6 cellular contexts compared by ENCODE assay signal in genomic region chr12:68443695-68444094, GRCh38.
DNase-seq lines count a peak whose midpoint lies in the region; ATAC-seq and TF ChIP-seq lines count a peak whose summit lies in the region.
"Not testable (repeated sequence)": the region's sequence is repeated elsewhere in the genome, so short reads cannot be mapped to it uniquely, and the experiment has no call there.

No MANE protein-coding gene starts in this region.

- not testable (repeated sequence) for ATAC-seq in activated B cell treated with CpG ODN at 0.5 μM for 24 hours (ENCODE audit: low read depth); activated T-helper 17 cell treated with anti-CD3 and anti-CD28 coated beads, Interleukin-2, amount 50 U/mL, for 72 hours (replicated peaks); effector memory CD8-positive, alpha-beta T cell (replicated peaks); memory B cell (ENCODE audit: low read depth)

- H4K20me1 ChIP-seq in neural progenitor cell (ENCODE audit: low read depth) = not testable (repeated sequence)

- peaks cover 45% of the 10 kb centered on the region for H3K4me1 Mint-ChIP-seq in Caco-2 (ENCODE audit: low read depth, unreplicated experiment)
- H3K4me1 Mint-ChIP-seq in activated B cell treated with CpG ODN at 0.5 μM for 24 hours = peaks cover 70% of the 10 kb centered on the region
- peaks cover 50% of the 10 kb centered on the region for H3K4me1 Mint-ChIP-seq in activated T-helper 17 cell treated with anti-CD3 and anti-CD28 coated beads, Interleukin-2, amount 50 U/mL, for 72 hours
- peaks cover 65 to 81% of the 10 kb centered on the region in 2 donors for H3K4me1 Mint-ChIP-seq in effector memory CD8-positive, alpha-beta T cell (ENCODE audit: low read depth in 2 of 2)
- H3K4me1 Mint-ChIP-seq in memory B cell = peaks cover 34% of the 10 kb centered on the region
- H3K4me1 Mint-ChIP-seq in neural progenitor cell = peaks cover 38% of the 10 kb centered on the region

- CTCF ChIA-PET in Caco-2 (lab: Charles Lee); activated B cell treated with CpG ODN at 0.5 μM for 24 hours (lab: Charles Lee): not testable (repeated sequence)

- POLR2A ChIA-PET in Caco-2 (lab: Charles Lee); activated B cell treated with CpG ODN at 0.5 μM for 24 hours (lab: Charles Lee): not testable (repeated sequence)

- peaks cover 34% of the 10 kb centered on the region for H3F3A ChIP-seq in neural progenitor cell (ENCODE audit: low read depth)

- not testable (repeated sequence) for BruUV-seq in Caco-2 (replicated peaks; lab: Mats Ljungman, UMichigan)

- H3K4me3 ChIP-seq in Caco-2 (ENCODE audit: low read depth, low read length); neural progenitor cell: not testable (repeated sequence)

- not testable (repeated sequence) for H3K9me3 ChIP-seq in Caco-2
- peaks cover 14% of the 10 kb centered on the region for H3K9me3 ChIP-seq in neural progenitor cell (ENCODE audit: low read depth)

- not testable (repeated sequence) for H3K79me2 ChIP-seq in neural progenitor cell (ENCODE audit: low read depth)

- H3K4me1 ChIP-seq in Caco-2 (peaks cover 35% of the 10 kb centered on the region), neural progenitor cell (peaks cover 43% of the 10 kb centered on the region)

- H3K36me3 ChIP-seq in Caco-2 (ENCODE audit: control insufficient read depth, insufficient read depth, low read length); neural progenitor cell: not testable (repeated sequence)

- H3K27me3 ChIP-seq in Caco-2 (replicated peaks; ENCODE audit: control insufficient read depth, insufficient read depth, low read length); neural progenitor cell: not testable (repeated sequence)

- intact Hi-C loops in Caco-2 (cut with micrococcal nuclease; ENCODE audit: unreplicated experiment); activated B cell treated with CpG ODN at 0.5 μM for 24 hours (cut with micrococcal nuclease): not testable (repeated sequence)

- H3K9ac ChIP-seq in neural progenitor cell = not testable (repeated sequence)

- not testable (repeated sequence) for DNase-seq in Caco-2; activated B cell treated with CpG ODN at 0.5 μM for 24 hours; effector memory CD8-positive, alpha-beta T cell; memory B cell (ENCODE audit: low spot score in 2 of 2); neural progenitor cell (ENCODE audit: low spot score)

- not testable (repeated sequence) for H3K4me2 ChIP-seq in neural progenitor cell

- peak overlapping the region; percentile 63 for H3K27ac Mint-ChIP-seq in Caco-2 (ENCODE audit: unreplicated experiment)
- not testable (repeated sequence) for H3K27ac Mint-ChIP-seq in activated B cell treated with CpG ODN at 0.5 μM for 24 hours, neural progenitor cell
- H3K27ac Mint-ChIP-seq in activated T-helper 17 cell treated with anti-CD3 and anti-CD28 coated beads, Interleukin-2, amount 50 U/mL, for 72 hours = peak overlapping the region; percentile 10
- peak overlapping the region; percentile 25 to 95 for H3K27ac Mint-ChIP-seq in effector memory CD8-positive, alpha-beta T cell
- peak overlapping the region; percentile 83 for H3K27ac Mint-ChIP-seq in memory B cell

- not testable (repeated sequence) for TF ChIP-seq CTCF in Caco-2 (IDR thresholded peaks at IDR 0.05; ENCODE audit: insufficient read depth in 1 of 2, low read depth in 1 of 2, low read length in 1 of 2, severe bottlenecking in 1 of 2, unreplicated experiment in 1 of 2); activated B cell treated with CpG ODN at 0.5 μM for 24 hours (IDR thresholded peaks at IDR 0.05); neural progenitor cell (IDR thresholded peaks at IDR 0.05)

- not testable (repeated sequence) for H3K9me3 Mint-ChIP-seq in Caco-2 (ENCODE audit: unreplicated experiment); activated B cell treated with CpG ODN at 0.5 μM for 24 hours; activated T-helper 17 cell treated with anti-CD3 and anti-CD28 coated beads, Interleukin-2, amount 50 U/mL, for 72 hours; effector memory CD8-positive, alpha-beta T cell; memory B cell
- peaks cover 21% of the 10 kb centered on the region for H3K9me3 Mint-ChIP-seq in neural progenitor cell

- H2AFZ ChIP-seq in neural progenitor cell (replicated peaks) = not testable (repeated sequence)

- not testable (repeated sequence) for H3K36me3 Mint-ChIP-seq in Caco-2 (ENCODE audit: insufficient read depth, unreplicated experiment); activated B cell treated with CpG ODN at 0.5 μM for 24 hours (ENCODE audit: low read depth); activated T-helper 17 cell treated with anti-CD3 and anti-CD28 coated beads, Interleukin-2, amount 50 U/mL, for 72 hours (ENCODE audit: low read depth); memory B cell; neural progenitor cell
- peaks cover 16% of the 10 kb centered on the region for H3K36me3 Mint-ChIP-seq in effector memory CD8-positive, alpha-beta T cell (ENCODE audit: insufficient read depth)

- not testable (repeated sequence) for H3K27ac ChIP-seq in neural progenitor cell

- H3K27me3 Mint-ChIP-seq in Caco-2 (ENCODE audit: insufficient read depth, unreplicated experiment); activated B cell treated with CpG ODN at 0.5 μM for 24 hours; activated T-helper 17 cell treated with anti-CD3 and anti-CD28 coated beads, Interleukin-2, amount 50 U/mL, for 72 hours; effector memory CD8-positive, alpha-beta T cell; memory B cell; neural progenitor cell (ENCODE audit: insufficient read depth, low read depth): not testable (repeated sequence)

- H3K4me3 Mint-ChIP-seq in Caco-2 (ENCODE audit: unreplicated experiment) = not testable (repeated sequence)
- H3K4me3 Mint-ChIP-seq in activated B cell treated with CpG ODN at 0.5 μM for 24 hours (peak overlapping the region; percentile 0), memory B cell (peak overlapping the region; percentile 39), neural progenitor cell (peak overlapping the region; percentile 27)
- H3K4me3 Mint-ChIP-seq in activated T-helper 17 cell treated with anti-CD3 and anti-CD28 coated beads, Interleukin-2, amount 50 U/mL, for 72 hours = peak overlapping the region; percentile 16
- H3K4me3 Mint-ChIP-seq in effector memory CD8-positive, alpha-beta T cell = peak overlapping the region; percentile 36 to 50
